ENCODE assay signal across 8 cellular contexts in genomic region chr3:106206165-106206564, GRCh38.
A peak's percentile ranks its signal among the peaks of the same experiment; 100 is the strongest.
DNase-seq lines count a peak whose midpoint lies in the region; ATAC-seq, FAIRE-seq and TF ChIP-seq lines count a peak whose summit lies in the region.

No MANE protein-coding gene starts in this region.

- no peak overlapping the region for H3K4me3 Mint-ChIP-seq in WTC11

- H3K4me1 ChIP-seq in BE2C = peaks cover 8% of the 10 kb centered on the region

- H3K36me3 Mint-ChIP-seq in WTC11 = peaks cover 8% of the 10 kb centered on the region

- no peak for FAIRE-seq in HTR-8/SVneo (lab: Jason Lieb, UNC)

- no peaks in the 10 kb centered on the region for H3K9me3 ChIP-seq in BE2C

- TF ChIP-seq CTCF in WTC11 (IDR thresholded peaks at IDR 0.05) = no peak
- TF ChIP-seq CTCF in BE2C (IDR thresholded peaks at IDR 0.05; ENCODE audit: low read depth, low read length) = no peak

- H3K4me3 ChIP-seq in Jurkat, Clone E6-1 (ENCODE audit: low read length) = no peak overlapping the region
- no peak overlapping the region for H3K4me3 ChIP-seq in BE2C (ENCODE audit: low read depth, low read length)

- CTCF ChIA-PET in WTC11 (lab: Charles Lee) = no interaction called here

- no peaks in the 10 kb centered on the region for H3K27me3 ChIP-seq in BE2C

- ATAC-seq in GM21360 (IDR thresholded peaks at IDR 0.05; ENCODE audit: unreplicated experiment) (peak; percentile 81), WTC11 (peak; percentile 62)

- DNase-seq in Daoy (ENCODE audit: low read depth) (peak; percentile 33), WTC11 (ENCODE audit: low spot score) (no peak), kidney tubule cell (ENCODE audit: low spot score) (peak; percentile 42), A172 (ENCODE audit: low spot score) (no peak), BE2C (no peak), HTR-8/SVneo (ENCODE audit: insufficient read length, low spot score) (no peak)
- DNase-seq in Jurkat, Clone E6-1 (ENCODE audit: low read depth, low spot score) = peak; percentile 70

- peaks cover 13% of the 10 kb centered on the region for H3K9me3 Mint-ChIP-seq in WTC11

- H3K4me1 Mint-ChIP-seq in WTC11 = peaks cover 12% of the 10 kb centered on the region

- H3K27me3 Mint-ChIP-seq in WTC11 (ENCODE audit: low read depth) = no peaks in the 10 kb centered on the region

- no peaks in the 10 kb centered on the region for H3K36me3 ChIP-seq in BE2C

- H3K27ac Mint-ChIP-seq in WTC11 = peak overlapping the region; percentile 85

- POLR2A ChIA-PET in WTC11 (lab: Charles Lee) = no interaction called here

TF ChIP-seq in WTC11, 78 proteins besides CTCF, POLR2A, EP300 and RAD21:
- no peak for TF ChIP-seq CBFB (CRISPR knock-in tag; IDR thresholded peaks at IDR 0.05; ENCODE audit: low read depth)
- TF ChIP-seq STAT6 (CRISPR knock-in tag; conservative IDR thresholded peaks at IDR 0.05; ENCODE audit: low read depth) = no peak
- TF ChIP-seq ZNF396 (CRISPR knock-in tag; IDR thresholded peaks at IDR 0.05; ENCODE audit: borderline replicate concordance) = no peak
- TF ChIP-seq KAT7 (CRISPR knock-in tag; IDR thresholded peaks at IDR 0.05; ENCODE audit: borderline replicate concordance) = no peak
- no peak for TF ChIP-seq ZNF219 (CRISPR knock-in tag; IDR thresholded peaks at IDR 0.05; ENCODE audit: borderline replicate concordance)
- TF ChIP-seq RELA (CRISPR knock-in tag; IDR thresholded peaks at IDR 0.05; ENCODE audit: borderline replicate concordance) = no peak
- TF ChIP-seq E2F5 (CRISPR knock-in tag; IDR thresholded peaks at IDR 0.05) = no peak
- no peak for TF ChIP-seq ZNF232 (CRISPR knock-in tag; IDR thresholded peaks at IDR 0.05)
- no peak for TF ChIP-seq JAZF1 (CRISPR knock-in tag; IDR thresholded peaks at IDR 0.05)
- no peak for TF ChIP-seq CREB1 (CRISPR knock-in tag; IDR thresholded peaks at IDR 0.05)
- TF ChIP-seq MXD4 (CRISPR knock-in tag; IDR thresholded peaks at IDR 0.05; ENCODE audit: borderline replicate concordance) = no peak
- TF ChIP-seq ZNF317 (CRISPR knock-in tag; IDR thresholded peaks at IDR 0.05; ENCODE audit: borderline replicate concordance, low read depth) = no peak
- no peak for TF ChIP-seq GABPB1 (CRISPR knock-in tag; IDR thresholded peaks at IDR 0.05)
- no peak for TF ChIP-seq TP53 (CRISPR knock-in tag; IDR thresholded peaks at IDR 0.05)
- TF ChIP-seq FOXK1 (CRISPR knock-in tag; IDR thresholded peaks at IDR 0.05) = no peak
- no peak for TF ChIP-seq ZNF416 (CRISPR knock-in tag; IDR thresholded peaks at IDR 0.05)
- TF ChIP-seq ATF2 (CRISPR knock-in tag; IDR thresholded peaks at IDR 0.05; ENCODE audit: borderline replicate concordance, low read depth) = no peak
- no peak for TF ChIP-seq TCF7 (CRISPR knock-in tag; IDR thresholded peaks at IDR 0.05; ENCODE audit: low read depth)
- TF ChIP-seq ARID4B (CRISPR knock-in tag; IDR thresholded peaks at IDR 0.05; ENCODE audit: borderline replicate concordance) = no peak
TF ChIP-seq in WTC11: peak in this region for 0.

Comparison
In these comparisons a context has a peak if more than half of its experiments do, and no peak if none do; other contexts are left out.
1. DNase-seq: peak in Daoy (single experiment), Jurkat, Clone E6-1 (single experiment) and kidney tubule cell (single experiment); none in WTC11 (single experiment), A172 (single experiment), BE2C (single experiment) and HTR-8/SVneo (single experiment).